22 cellular contexts compared by ENCODE assay signal in genomic region chr15:65092046-65092770, GRCh38. TPM values are rescaled to one million over a fixed set of nuclear protein-coding genes. Genes with fewer than 3 reads are reported as not detected.
"Had no signal": no experiment of that assay in that cellular context is flagged by ENCODE, and none has a peak within 500 bp of the region (broad histone marks: within the 10 kb centered on the region; RNA-seq: fewer than 3 reads in every experiment).

No MANE protein-coding gene starts in this region.

- ATAC-seq: activated CD4-positive, alpha-beta T cell treated with anti-CD3 and anti-CD28 coated beads for 36 hours; activated naive CD4-positive, alpha-beta T cell treated with anti-CD3 and anti-CD28 coated beads, Interleukin-2, amount 50 U/mL, for 72 hours; heart left ventricle; left cardiac atrium; natural killer cell; psoas muscle; right lobe of liver; stimulated activated naive CD8-positive, alpha-beta T cell treated with anti-CD3 and anti-CD28 coated beads, Interleukin-15, amount 100 ng/mL, for 72 hours; T-helper 17 cell had no signal

- H3K4me3 Mint-ChIP-seq: activated CD4-positive, alpha-beta memory T cell treated with anti-CD3 and anti-CD28 coated beads, Interleukin-2, amount 10 ng/mL, durations not matched to agents 7 days and 5 days; activated CD4-positive, alpha-beta T cell treated with anti-CD3 and anti-CD28 coated beads for 36 hours; activated T-cell treated with anti-CD3 and anti-CD28 coated beads, Interleukin-2, amount 50 U/mL, for 24 hours; dendritic cell treated with granulocyte-macrophage colony-stimulating factor and Interleukin-4, amounts not matched to agents 40 ng/mL and 50 ng/mL, for 4 days; natural killer cell; stimulated activated naive CD8-positive, alpha-beta T cell treated with anti-CD3 and anti-CD28 coated beads, Interleukin-15, amount 100 ng/mL, for 72 hours; T-helper 17 cell had no signal

- DNase-seq: activated CD4-positive, alpha-beta memory T cell treated with anti-CD3 and anti-CD28 coated beads, Interleukin-2, amount 10 ng/mL, durations not matched to agents 7 days and 5 days; activated CD4-positive, alpha-beta T cell treated with anti-CD3 and anti-CD28 coated beads for 36 hours; activated effector memory CD4-positive, alpha-beta T cell treated with anti-CD3 and anti-CD28 coated beads, Interleukin-2, amount 50 U/mL, for 16 hours; activated T-cell treated with anti-CD3 and anti-CD28 coated beads, Interleukin-2, amount 50 U/mL, for 24 hours; amygdala; brain microvascular endothelial cell; effector memory CD4-positive, alpha-beta T cell; heart left ventricle; left cardiac atrium; mammary epithelial cell; natural killer cell; occipital lobe; psoas muscle; spleen; stimulated activated naive CD8-positive, alpha-beta T cell treated with anti-CD3 and anti-CD28 coated beads, Interleukin-15, amount 100 ng/mL, for 72 hours; T-helper 17 cell; testis had no signal

- H3K27ac Mint-ChIP-seq: activated CD4-positive, alpha-beta memory T cell treated with anti-CD3 and anti-CD28 coated beads, Interleukin-2, amount 10 ng/mL, durations not matched to agents 7 days and 5 days; activated CD4-positive, alpha-beta T cell treated with anti-CD3 and anti-CD28 coated beads for 36 hours; activated naive CD4-positive, alpha-beta T cell treated with anti-CD3 and anti-CD28 coated beads, Interleukin-2, amount 50 U/mL, for 72 hours; dendritic cell treated with granulocyte-macrophage colony-stimulating factor and Interleukin-4, amounts not matched to agents 40 ng/mL and 50 ng/mL, for 4 days; natural killer cell; T-helper 17 cell had no signal

- H3K27me3 ChIP-seq: brain microvascular endothelial cell, heart left ventricle, right lobe of liver, spleen, testis had no signal

- H3K27me3 Mint-ChIP-seq: activated CD4-positive, alpha-beta memory T cell treated with anti-CD3 and anti-CD28 coated beads, Interleukin-2, amount 10 ng/mL, durations not matched to agents 7 days and 5 days; activated CD4-positive, alpha-beta T cell treated with anti-CD3 and anti-CD28 coated beads for 36 hours; activated T-cell treated with anti-CD3 and anti-CD28 coated beads, Interleukin-2, amount 50 U/mL, for 24 hours; stimulated activated naive CD8-positive, alpha-beta T cell treated with anti-CD3 and anti-CD28 coated beads, Interleukin-15, amount 100 ng/mL, for 72 hours; T-helper 17 cell had no signal

- H3K36me3 Mint-ChIP-seq: activated naive CD4-positive, alpha-beta T cell treated with anti-CD3 and anti-CD28 coated beads, Interleukin-2, amount 50 U/mL, for 72 hours; natural killer cell had no signal

- H3K36me3 ChIP-seq: brain microvascular endothelial cell, right lobe of liver had no signal

- H3K9me3 Mint-ChIP-seq: activated CD4-positive, alpha-beta memory T cell treated with anti-CD3 and anti-CD28 coated beads, Interleukin-2, amount 10 ng/mL, durations not matched to agents 7 days and 5 days; activated naive CD4-positive, alpha-beta T cell treated with anti-CD3 and anti-CD28 coated beads, Interleukin-2, amount 50 U/mL, for 72 hours; activated T-cell treated with anti-CD3 and anti-CD28 coated beads, Interleukin-2, amount 50 U/mL, for 24 hours; dendritic cell treated with granulocyte-macrophage colony-stimulating factor and Interleukin-4, amounts not matched to agents 40 ng/mL and 50 ng/mL, for 4 days; natural killer cell; stimulated activated naive CD8-positive, alpha-beta T cell treated with anti-CD3 and anti-CD28 coated beads, Interleukin-15, amount 100 ng/mL, for 72 hours had no signal

- H3K4me1 Mint-ChIP-seq: activated CD4-positive, alpha-beta memory T cell treated with anti-CD3 and anti-CD28 coated beads, Interleukin-2, amount 10 ng/mL, durations not matched to agents 7 days and 5 days; activated CD4-positive, alpha-beta T cell treated with anti-CD3 and anti-CD28 coated beads for 36 hours; natural killer cell; stimulated activated naive CD8-positive, alpha-beta T cell treated with anti-CD3 and anti-CD28 coated beads, Interleukin-15, amount 100 ng/mL, for 72 hours had no signal

- H3K4me3 ChIP-seq: heart left ventricle, psoas muscle, right lobe of liver, spleen, testis had no signal

- H3K27ac ChIP-seq: brain microvascular endothelial cell, psoas muscle, spleen, testis had no signal

- H3K9me3 ChIP-seq: heart left ventricle, psoas muscle, right lobe of liver, spleen, testis had no signal

RNA-seq across cellular contexts. Expression of gene KBTBD13, which starts 15.7 kb away (rescaled TPM):
- total RNA-seq: activated CD4-positive, alpha-beta memory T cell treated with anti-CD3 and anti-CD28 coated beads, Interleukin-2, amount 10 ng/mL, durations not matched to agents 7 days and 5 days; activated CD4-positive, alpha-beta T cell treated with anti-CD3 and anti-CD28 coated beads for 36 hours; activated naive CD4-positive, alpha-beta T cell treated with anti-CD3 and anti-CD28 coated beads, Interleukin-2, amount 50 U/mL, for 72 hours; frontal cortex; mammary epithelial cell; mucosa of gallbladder; natural killer cell; occipital lobe; right lobe of liver; spleen; T-helper 17 cell had no signal
- polyA plus RNA-seq: mammary epithelial cell, spleen had no signal

RNA-seq across cellular contexts. Expression of gene RASL12, which starts 24.4 kb away (rescaled TPM):
- total RNA-seq: activated CD4-positive, alpha-beta memory T cell treated with anti-CD3 and anti-CD28 coated beads, Interleukin-2, amount 10 ng/mL, durations not matched to agents 7 days and 5 days; activated CD4-positive, alpha-beta T cell treated with anti-CD3 and anti-CD28 coated beads for 36 hours; activated naive CD4-positive, alpha-beta T cell treated with anti-CD3 and anti-CD28 coated beads, Interleukin-2, amount 50 U/mL, for 72 hours; mammary epithelial cell; natural killer cell; T-helper 17 cell had no signal

RNA-seq across cellular contexts. Expression of gene SLC51B, which starts 47.0 kb away (rescaled TPM):
- total RNA-seq: activated CD4-positive, alpha-beta memory T cell treated with anti-CD3 and anti-CD28 coated beads, Interleukin-2, amount 10 ng/mL, durations not matched to agents 7 days and 5 days; activated CD4-positive, alpha-beta T cell treated with anti-CD3 and anti-CD28 coated beads for 36 hours; activated naive CD4-positive, alpha-beta T cell treated with anti-CD3 and anti-CD28 coated beads, Interleukin-2, amount 50 U/mL, for 72 hours; frontal cortex; heart left ventricle; left cardiac atrium; mammary epithelial cell; natural killer cell; occipital lobe; psoas muscle; spleen; T-helper 17 cell had no signal
- polyA plus RNA-seq: mammary epithelial cell had no signal
